13 cellular contexts compared by ENCODE assay signal in genomic region chr7:74501298-74501697, GRCh38. TPM values are rescaled to one million over a fixed set of nuclear protein-coding genes. Genes with fewer than 3 reads are reported as not detected.
DNase-seq lines count a peak whose midpoint lies in the region; ATAC-seq, FAIRE-seq and TF ChIP-seq lines count a peak whose summit lies in the region.
"Had no signal": no experiment of that assay in that cellular context is flagged by ENCODE, and none has a peak within 500 bp of the region (broad histone marks: within the 10 kb centered on the region; RNA-seq: fewer than 3 reads in every experiment).

No MANE protein-coding gene starts in this region.

- ATAC-seq in GM21447 (IDR thresholded peaks at IDR 0.05; ENCODE audit: unreplicated experiment): no peak
- ATAC-seq: stimulated activated effector memory CD8-positive, alpha-beta T cell treated with anti-CD3 and anti-CD28 coated beads, Interleukin-12 subunit alpha, Interleukin-12 subunit beta, amount 100 ng/mL, for 72 hours had no signal

- peak; percentile 10 for DNase-seq in NCI-H1092 treated with DMSO at 0.1 percent for 48 hours (lab: John Stamatoyannopoulos, UW)
- no peak for DNase-seq in bronchial epithelial cell (ENCODE audit: low read depth)
- DNase-seq in left kidney (ENCODE audit: low read depth, low spot score): peak; percentile 49
- DNase-seq in substantia nigra (lab: John Stamatoyannopoulos, UW): peak in 31 of 49 donors; percentile 9 to 69 (median 38)
- no peak for DNase-seq in NCI-H748 (lab: John Stamatoyannopoulos, UW; ENCODE audit: unreplicated experiment)
- DNase-seq in iPS-NIHi7 (ENCODE audit: extremely low spot score): no peak
- DNase-seq: activated CD4-positive, CD25-positive, alpha-beta regulatory T cell treated with anti-CD3 and anti-CD28 coated beads, Interleukin-2, amount 50 U/mL, for 72 hours; CD4-positive, alpha-beta T cell; erythroblast; NCI-H69 had no signal

- H3K4me3 ChIP-seq in bronchial epithelial cell (ENCODE audit: low read depth, low read length): no peak overlapping the region
- H3K4me3 ChIP-seq: cardiac muscle cell had no signal

- H3K27me3 ChIP-seq in bronchial epithelial cell (ENCODE audit: control insufficient read depth, insufficient read depth, low read length): no peaks in the 10 kb centered on the region
- H3K27me3 ChIP-seq: cardiac muscle cell had no signal

- TF ChIP-seq CTCF in bronchial epithelial cell (IDR thresholded peaks at IDR 0.05; ENCODE audit: insufficient read depth, low read length, severe bottlenecking): no peak

- H3K36me3 ChIP-seq in bronchial epithelial cell (ENCODE audit: control insufficient read depth, insufficient read depth, low read length): peaks cover 2% of the 10 kb centered on the region
- H3K36me3 ChIP-seq: cardiac muscle cell had no signal

- FAIRE-seq in bronchial epithelial cell (lab: Jason Lieb, UNC): peak; percentile 7

- H3K27ac ChIP-seq in substantia nigra (ENCODE audit: low read depth, low read length, poor library complexity, severe bottlenecking): no peak overlapping the region
- H3K27ac ChIP-seq: cardiac muscle cell had no signal

RNA-seq across cellular contexts. Expression of gene GTF2IRD1, which starts 47.6 kb away (rescaled TPM):
- total RNA-seq in bronchial epithelial cell: 18.2 and 23.7 TPM in 2 replicates

Comparison
In these comparisons a context has a peak if more than half of its experiments do, and no peak if none do; other contexts are left out.
1. DNase-seq: peak in NCI-H1092 treated with DMSO at 0.1 percent for 48 hours (single experiment), left kidney (single experiment) and substantia nigra (31 of 49); none in bronchial epithelial cell (single experiment), NCI-H748 (single experiment) and iPS-NIHi7 (single experiment).